In the genomic region with DNA sequence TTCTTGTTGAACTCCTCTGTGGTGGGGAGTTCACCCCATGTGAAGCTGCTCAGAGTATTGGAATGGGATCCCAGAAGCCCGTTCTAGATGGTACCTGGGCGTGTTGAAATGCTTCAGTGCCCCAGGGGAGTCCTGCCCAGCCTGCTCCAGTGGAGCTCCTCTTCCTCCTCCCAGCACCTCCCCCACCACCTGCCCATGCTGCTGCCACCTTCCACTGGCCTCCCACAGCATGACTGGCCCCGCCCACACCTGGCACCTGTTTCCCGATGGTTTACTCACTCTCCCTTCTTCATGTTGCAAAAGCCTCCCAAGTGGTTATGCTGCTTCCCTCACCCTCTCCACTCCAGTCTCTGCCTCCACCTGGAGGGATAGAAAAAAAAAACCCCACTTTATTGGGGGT, we compare ENCODE assay signal across 12 cellular contexts. TPM values are rescaled to one million over a fixed set of nuclear protein-coding genes. Genes with fewer than 3 reads are reported as not detected.
DNase-seq lines count a peak whose midpoint lies in the region; ATAC-seq and TF ChIP-seq lines count a peak whose summit lies in the region.
"Had no signal": no experiment of that assay in that cellular context is flagged by ENCODE, and none has a peak within 500 bp of the region (broad histone marks: within the 10 kb centered on the region; RNA-seq: fewer than 3 reads in every experiment).

No MANE protein-coding gene starts in this region.

- H3K4me1 Mint-ChIP-seq in activated CD8-positive, alpha-beta T cell treated with anti-CD3 and anti-CD28 coated beads for 36 hours (ENCODE audit: low read depth), result no peaks in the 10 kb centered on the region

- peaks cover 0 to 13% of the 10 kb centered on the region in 2 donors for H3K27me3 ChIP-seq in left lung

- peaks cover 11% of the 10 kb centered on the region for H3K27me3 Mint-ChIP-seq in activated CD8-positive, alpha-beta T cell treated with anti-CD3 and anti-CD28 coated beads for 36 hours

- DNase-seq in DMS153 treated with DMSO at 0.1 percent for 48 hours (lab: John Stamatoyannopoulos, UW; ENCODE audit: unreplicated experiment), result peak; percentile 31
- DNase-seq in NCI-H2029 (lab: John Stamatoyannopoulos, UW), result peak; percentile 57
- peak; percentile 57 for DNase-seq in RPMI8226
- DNase-seq in left lung, result peak; percentile 90 to 91
- DNase-seq in retina, result no peak
- no peak for DNase-seq in GM03348 (ENCODE audit: low spot score)
- DNase-seq in activated CD8-positive, alpha-beta T cell treated with anti-CD3 and anti-CD28 coated beads for 36 hours, result no peak
- DNase-seq: activated B cell treated with CpG ODN at 0.5 μM for 24 hours; activated CD8-positive, alpha-beta memory T cell treated with anti-CD3 and anti-CD28 coated beads, Interleukin-2, amount 50 U/mL, for 4 hours; activated naive CD4-positive, alpha-beta T cell treated with anti-CD3 and anti-CD28 coated beads for 36 hours; DMS 273 treated with DMSO at 0.1 percent for 48 hours had no signal

- no peaks in the 10 kb centered on the region for H3K9me3 ChIP-seq in left lung

- H3K36me3 Mint-ChIP-seq in activated CD8-positive, alpha-beta T cell treated with anti-CD3 and anti-CD28 coated beads for 36 hours (ENCODE audit: low read depth), result no peaks in the 10 kb centered on the region

- H3K27ac ChIP-seq in left lung, result peak overlapping the region in 1 of 2 donors; percentile 8

- no peak overlapping the region for H3K4me3 ChIP-seq in left lung

- H3K27ac Mint-ChIP-seq in activated CD8-positive, alpha-beta T cell treated with anti-CD3 and anti-CD28 coated beads for 36 hours, result no peak overlapping the region
- H3K27ac Mint-ChIP-seq: activated B cell treated with CpG ODN at 0.5 μM for 24 hours; activated naive CD4-positive, alpha-beta T cell treated with anti-CD3 and anti-CD28 coated beads for 36 hours had no signal

- no peak for TF ChIP-seq CTCF in left lung (IDR thresholded peaks at IDR 0.05)
- no peak for TF ChIP-seq CTCF in activated CD8-positive, alpha-beta T cell treated with anti-CD3 and anti-CD28 coated beads for 36 hours (IDR thresholded peaks at IDR 0.05)

- no peak overlapping the region for H3K4me3 Mint-ChIP-seq in activated CD8-positive, alpha-beta T cell treated with anti-CD3 and anti-CD28 coated beads for 36 hours
- H3K4me3 Mint-ChIP-seq: activated B cell treated with CpG ODN at 0.5 μM for 24 hours; activated naive CD4-positive, alpha-beta T cell treated with anti-CD3 and anti-CD28 coated beads for 36 hours had no signal

- intact Hi-C loops in left lung (cut with DNase I), result loop anchor here in 1 of 2 donors (10.0 kb wide), 1 partner anchor 364 kb away; no protein-coding TSS in a partner anchor
- intact Hi-C loops in activated CD8-positive, alpha-beta T cell treated with anti-CD3 and anti-CD28 coated beads for 36 hours (cut with micrococcal nuclease), result no loop called here

- CTCF ChIA-PET in activated CD8-positive, alpha-beta T cell treated with anti-CD3 and anti-CD28 coated beads for 36 hours (lab: Charles Lee), result no interaction called here

- POLR2A ChIA-PET in activated CD8-positive, alpha-beta T cell treated with anti-CD3 and anti-CD28 coated beads for 36 hours (lab: Charles Lee), result no interaction called here

- ATAC-seq in left lung (peak; percentile 95), GM21526 (IDR thresholded peaks at IDR 0.05; ENCODE audit: low FRiP score, unreplicated experiment) (no peak)
- no peak for ATAC-seq in activated CD8-positive, alpha-beta T cell treated with anti-CD3 and anti-CD28 coated beads for 36 hours

- H3K36me3 ChIP-seq in left lung, result no peaks in the 10 kb centered on the region

- H3K4me1 ChIP-seq in left lung, result no peaks in the 10 kb centered on the region

- no peaks in the 10 kb centered on the region for H3K9me3 Mint-ChIP-seq in activated CD8-positive, alpha-beta T cell treated with anti-CD3 and anti-CD28 coated beads for 36 hours
- H3K9me3 Mint-ChIP-seq: activated B cell treated with CpG ODN at 0.5 μM for 24 hours; activated naive CD4-positive, alpha-beta T cell treated with anti-CD3 and anti-CD28 coated beads for 36 hours had no signal

RNA-seq across cellular contexts. Expression of a gene that starts 32.2 kb away (rescaled TPM):
- total RNA-seq in left lung, result 100 to 1,000 TPM in 1 of 2 donors, 10 to 100 TPM in 1; 91.6 to 112 TPM
- total RNA-seq in activated CD8-positive, alpha-beta T cell treated with anti-CD3 and anti-CD28 coated beads for 36 hours, result 10 to 100 TPM; 40.0 to 41.5 TPM

Comparison
In these comparisons a context has a peak if more than half of its experiments do, and no peak if none do; other contexts are left out.
1. DNase-seq: peak in DMS153 treated with DMSO at 0.1 percent for 48 hours (single experiment), NCI-H2029 (single experiment), RPMI8226 (single experiment) and left lung (2 of 2); none in retina (single experiment), GM03348 (single experiment) and activated CD8-positive, alpha-beta T cell treated with anti-CD3 and anti-CD28 coated beads for 36 hours (single experiment).